In genomic region chr10:98833550-98833949, GRCh38 we compare ENCODE assay signal across 24 cellular contexts.
"Had no signal": no experiment of that assay in that cellular context is flagged by ENCODE, and none has a peak within 500 bp of the region (broad histone marks: within the 10 kb centered on the region; RNA-seq: fewer than 3 reads in every experiment).

No MANE protein-coding gene starts in this region.

- H3K27ac ChIP-seq: SJSA1, SK-N-MC had no signal

- H3K4me3 ChIP-seq: SJSA1, SK-N-MC had no signal

- ATAC-seq: HepG2, T-cell had no signal

- FAIRE-seq: HepG2, RCC 7860 had no signal

- DNase-seq: IMR-90, KBM-7, NCI-H1092, NCI-H1105 treated with DMSO at 0.1 percent for 48 hours, NCI-H1417 treated with DMSO at 0.1 percent for 48 hours, NCI-H146, NCI-H1694 treated with DMSO at 0.1 percent for 48 hours, NCI-H1930, NCI-H2081, NCI-H2171, NCI-H226, NCI-H446, NCI-H510A, NCI-H524 treated with DMSO at 0.1 percent for 48 hours, NCI-H69, NCI-H774, Right ventricle myocardium superior, RPMI8226, SIG-M5, T-cell had no signal

- H3K27me3 ChIP-seq: SJSA1 had no signal

- H3K9me3 ChIP-seq: SJSA1 had no signal

- H3K4me1 ChIP-seq: SJSA1 had no signal

- H3K36me3 ChIP-seq: SJSA1 had no signal
